Comparison of ENCODE assay signal across 17 cellular contexts in genomic region chr3:55198554-55198953, GRCh38.
DNase-seq lines count a peak whose midpoint lies in the region; ATAC-seq, FAIRE-seq and TF ChIP-seq lines count a peak whose summit lies in the region.
"Had no signal": no experiment of that assay in that cellular context is flagged by ENCODE, and none has a peak within 500 bp of the region (broad histone marks: within the 10 kb centered on the region; RNA-seq: fewer than 3 reads in every experiment).

No MANE protein-coding gene starts in this region.

- peak overlapping the region; percentile 38 for H3K9ac ChIP-seq in skeletal muscle satellite cell (ENCODE audit: low read depth, low read length)

- H3K9me3 ChIP-seq in skeletal muscle satellite cell (replicated peaks; ENCODE audit: low read length): no peaks in the 10 kb centered on the region
- no peaks in the 10 kb centered on the region for H3K9me3 ChIP-seq in CD8-positive, alpha-beta T cell (ENCODE audit: low read length)
- H3K9me3 ChIP-seq: right atrium auricular region had no signal

- FAIRE-seq in GM12892 (lab: Jason Lieb, UNC): no peak
- FAIRE-seq: GM12878, GM19239 had no signal

- TF ChIP-seq POLR2A in GM12892 (IDR thresholded peaks at IDR 0.05; ENCODE audit: low read depth, low read length): no peak

- no peaks in the 10 kb centered on the region for H3K4me1 Mint-ChIP-seq in stimulated activated effector memory CD8-positive, alpha-beta T cell treated with anti-CD3 and anti-CD28 coated beads, Interleukin-12 subunit alpha, Interleukin-12 subunit beta, amount 100 ng/mL, for 72 hours
- no peaks in the 10 kb centered on the region for H3K4me1 Mint-ChIP-seq in CD8-positive, alpha-beta T cell (ENCODE audit: low read depth)
- no peaks in the 10 kb centered on the region for H3K4me1 Mint-ChIP-seq in glutamatergic neuron (ENCODE audit: low read depth, unreplicated experiment)
- H3K4me1 Mint-ChIP-seq: activated CD4-positive, alpha-beta memory T cell treated with anti-CD3 and anti-CD28 coated beads, Interleukin-2, amount 10 ng/mL, durations not matched to agents 7 days and 5 days; naive B cell had no signal

- no peaks in the 10 kb centered on the region for H3K36me3 ChIP-seq in skeletal muscle satellite cell (ENCODE audit: insufficient read depth, low read length)
- no peaks in the 10 kb centered on the region for H3K36me3 ChIP-seq in CD8-positive, alpha-beta T cell (ENCODE audit: insufficient read depth, low read length)
- H3K36me3 ChIP-seq: right atrium auricular region had no signal

- CTCF ChIA-PET in CD8-positive, alpha-beta T cell (lab: Charles Lee): no interaction called here

- H3K4me2 ChIP-seq in skeletal muscle satellite cell (ENCODE audit: low read length): peak overlapping the region; percentile 0

- peaks cover 13% of the 10 kb centered on the region for H3K9me3 Mint-ChIP-seq in stimulated activated effector memory CD8-positive, alpha-beta T cell treated with anti-CD3 and anti-CD28 coated beads, Interleukin-12 subunit alpha, Interleukin-12 subunit beta, amount 100 ng/mL, for 72 hours
- peaks cover 1% of the 10 kb centered on the region for H3K9me3 Mint-ChIP-seq in CD8-positive, alpha-beta T cell
- H3K9me3 Mint-ChIP-seq in glutamatergic neuron (ENCODE audit: unreplicated experiment): no peaks in the 10 kb centered on the region
- H3K9me3 Mint-ChIP-seq: H9 had no signal

- no peaks in the 10 kb centered on the region for H3K36me3 Mint-ChIP-seq in stimulated activated effector memory CD8-positive, alpha-beta T cell treated with anti-CD3 and anti-CD28 coated beads, Interleukin-12 subunit alpha, Interleukin-12 subunit beta, amount 100 ng/mL, for 72 hours
- no peaks in the 10 kb centered on the region for H3K36me3 Mint-ChIP-seq in CD8-positive, alpha-beta T cell
- no peaks in the 10 kb centered on the region for H3K36me3 Mint-ChIP-seq in glutamatergic neuron (ENCODE audit: unreplicated experiment)
- H3K36me3 Mint-ChIP-seq: naive B cell had no signal

- no peaks in the 10 kb centered on the region for H3K27me3 Mint-ChIP-seq in CD8-positive, alpha-beta T cell (ENCODE audit: low read depth)
- H3K27me3 Mint-ChIP-seq in glutamatergic neuron (ENCODE audit: unreplicated experiment): no peaks in the 10 kb centered on the region
- H3K27me3 Mint-ChIP-seq: activated CD4-positive, alpha-beta memory T cell treated with anti-CD3 and anti-CD28 coated beads, Interleukin-2, amount 10 ng/mL, durations not matched to agents 7 days and 5 days; naive B cell had no signal

- POLR2A ChIA-PET in CD8-positive, alpha-beta T cell (lab: Charles Lee): no interaction called here

- no peak overlapping the region for H3K4me3 Mint-ChIP-seq in stimulated activated effector memory CD8-positive, alpha-beta T cell treated with anti-CD3 and anti-CD28 coated beads, Interleukin-12 subunit alpha, Interleukin-12 subunit beta, amount 100 ng/mL, for 72 hours
- H3K4me3 Mint-ChIP-seq in CD8-positive, alpha-beta T cell: no peak overlapping the region
- no peak overlapping the region for H3K4me3 Mint-ChIP-seq in glutamatergic neuron (ENCODE audit: unreplicated experiment)
- H3K4me3 Mint-ChIP-seq: activated CD4-positive, alpha-beta memory T cell treated with anti-CD3 and anti-CD28 coated beads, Interleukin-2, amount 10 ng/mL, durations not matched to agents 7 days and 5 days; H9; naive B cell had no signal

- no peaks in the 10 kb centered on the region for H3K27me3 ChIP-seq in skeletal muscle satellite cell (ENCODE audit: control insufficient read depth, insufficient read depth, low read length)
- no peaks in the 10 kb centered on the region for H3K27me3 ChIP-seq in CD8-positive, alpha-beta T cell (ENCODE audit: insufficient read depth, low read length)
- H3K27me3 ChIP-seq: right atrium auricular region had no signal

- TF ChIP-seq CTCF in fibroblast of pulmonary artery (IDR thresholded peaks at IDR 0.05; ENCODE audit: low read length, missing control alignments) (no peak), glutamatergic neuron (IDR thresholded peaks at IDR 0.05; ENCODE audit: partially characterized antibody, unreplicated experiment) (no peak)
- no peak for TF ChIP-seq CTCF in CD8-positive, alpha-beta T cell (IDR thresholded peaks at IDR 0.05)

- DNase-seq in HCEC 1CT (peak; percentile 93), fibroblast of pulmonary artery (ENCODE audit: low read depth) (peak; percentile 87), GM12892 (ENCODE audit: insufficient read length) (no peak), glutamatergic neuron (no peak)
- DNase-seq in stimulated activated effector memory CD8-positive, alpha-beta T cell treated with anti-CD3 and anti-CD28 coated beads, Interleukin-12 subunit alpha, Interleukin-12 subunit beta, amount 100 ng/mL, for 72 hours (ENCODE audit: low spot score in 2 of 2): no peak
- no peak for DNase-seq in CD8-positive, alpha-beta T cell
- DNase-seq: activated CD4-positive, alpha-beta memory T cell treated with anti-CD3 and anti-CD28 coated beads, Interleukin-2, amount 10 ng/mL, durations not matched to agents 7 days and 5 days; DMS 273 treated with DMSO at 0.1 percent for 48 hours; erythroblast; H9; naive B cell; NCI-H2029 had no signal

- no peak overlapping the region for H3K27ac Mint-ChIP-seq in stimulated activated effector memory CD8-positive, alpha-beta T cell treated with anti-CD3 and anti-CD28 coated beads, Interleukin-12 subunit alpha, Interleukin-12 subunit beta, amount 100 ng/mL, for 72 hours
- H3K27ac Mint-ChIP-seq in CD8-positive, alpha-beta T cell: no peak overlapping the region
- H3K27ac Mint-ChIP-seq in glutamatergic neuron (ENCODE audit: unreplicated experiment): no peak overlapping the region
- H3K27ac Mint-ChIP-seq: activated CD4-positive, alpha-beta memory T cell treated with anti-CD3 and anti-CD28 coated beads, Interleukin-2, amount 10 ng/mL, durations not matched to agents 7 days and 5 days; H9; naive B cell had no signal

- peak; percentile 92 for ATAC-seq in SK-N-SH treated with all-trans-retinoic acid at 6 μM for 48 hours
- ATAC-seq in stimulated activated effector memory CD8-positive, alpha-beta T cell treated with anti-CD3 and anti-CD28 coated beads, Interleukin-12 subunit alpha, Interleukin-12 subunit beta, amount 100 ng/mL, for 72 hours: no peak
- no peak for ATAC-seq in CD8-positive, alpha-beta T cell
- ATAC-seq: GM12878 had no signal

- peaks cover 32% of the 10 kb centered on the region for H3K4me1 ChIP-seq in skeletal muscle satellite cell (ENCODE audit: control insufficient read depth, insufficient read depth, low read length)
- no peaks in the 10 kb centered on the region for H3K4me1 ChIP-seq in CD8-positive, alpha-beta T cell (ENCODE audit: insufficient read depth, low read length)
- H3K4me1 ChIP-seq: right atrium auricular region had no signal

- no peak overlapping the region for H3K27ac ChIP-seq in CD8-positive, alpha-beta T cell (ENCODE audit: low read depth, low read length)
- H3K27ac ChIP-seq: right atrium auricular region had no signal

- H3K4me3 ChIP-seq in fibroblast of pulmonary artery (replicated peaks; ENCODE audit: low read depth, low read length) (no peak overlapping the region), skeletal muscle satellite cell (ENCODE audit: low read length) (no peak overlapping the region)
- no peak overlapping the region for H3K4me3 ChIP-seq in CD8-positive, alpha-beta T cell (ENCODE audit: low read depth, low read length)
- H3K4me3 ChIP-seq: GM12878, right atrium auricular region had no signal

- intact Hi-C loops in CD8-positive, alpha-beta T cell (cut with DNase I, micrococcal nuclease): no loop called here

TF ChIP-seq in SK-N-SH treated with all-trans-retinoic acid at 6 μM for 48 hours, 23 proteins besides CTCF, POLR2A, EP300 and RAD21 (continues in another document):
- TF ChIP-seq SNAI2 (CRISPR knock-in tag; IDR thresholded peaks at IDR 0.05) (no peak), ZNF565 (CRISPR knock-in tag; conservative IDR thresholded peaks at IDR 0.05; ENCODE audit: low read depth) (no peak), TCF4 (CRISPR knock-in tag; IDR thresholded peaks at IDR 0.05; ENCODE audit: borderline replicate concordance) (no peak), ZFP3 (CRISPR knock-in tag; IDR thresholded peaks at IDR 0.05) (no peak), CSDC2 (CRISPR knock-in tag; IDR thresholded peaks at IDR 0.05) (no peak), ZC3H10 (CRISPR knock-in tag; IDR thresholded peaks at IDR 0.05) (no peak), ESRRG (CRISPR knock-in tag; IDR thresholded peaks at IDR 0.05) (no peak), OSR1 (CRISPR knock-in tag; IDR thresholded peaks at IDR 0.05) (no peak)
- TF ChIP-seq, protein P1, sequence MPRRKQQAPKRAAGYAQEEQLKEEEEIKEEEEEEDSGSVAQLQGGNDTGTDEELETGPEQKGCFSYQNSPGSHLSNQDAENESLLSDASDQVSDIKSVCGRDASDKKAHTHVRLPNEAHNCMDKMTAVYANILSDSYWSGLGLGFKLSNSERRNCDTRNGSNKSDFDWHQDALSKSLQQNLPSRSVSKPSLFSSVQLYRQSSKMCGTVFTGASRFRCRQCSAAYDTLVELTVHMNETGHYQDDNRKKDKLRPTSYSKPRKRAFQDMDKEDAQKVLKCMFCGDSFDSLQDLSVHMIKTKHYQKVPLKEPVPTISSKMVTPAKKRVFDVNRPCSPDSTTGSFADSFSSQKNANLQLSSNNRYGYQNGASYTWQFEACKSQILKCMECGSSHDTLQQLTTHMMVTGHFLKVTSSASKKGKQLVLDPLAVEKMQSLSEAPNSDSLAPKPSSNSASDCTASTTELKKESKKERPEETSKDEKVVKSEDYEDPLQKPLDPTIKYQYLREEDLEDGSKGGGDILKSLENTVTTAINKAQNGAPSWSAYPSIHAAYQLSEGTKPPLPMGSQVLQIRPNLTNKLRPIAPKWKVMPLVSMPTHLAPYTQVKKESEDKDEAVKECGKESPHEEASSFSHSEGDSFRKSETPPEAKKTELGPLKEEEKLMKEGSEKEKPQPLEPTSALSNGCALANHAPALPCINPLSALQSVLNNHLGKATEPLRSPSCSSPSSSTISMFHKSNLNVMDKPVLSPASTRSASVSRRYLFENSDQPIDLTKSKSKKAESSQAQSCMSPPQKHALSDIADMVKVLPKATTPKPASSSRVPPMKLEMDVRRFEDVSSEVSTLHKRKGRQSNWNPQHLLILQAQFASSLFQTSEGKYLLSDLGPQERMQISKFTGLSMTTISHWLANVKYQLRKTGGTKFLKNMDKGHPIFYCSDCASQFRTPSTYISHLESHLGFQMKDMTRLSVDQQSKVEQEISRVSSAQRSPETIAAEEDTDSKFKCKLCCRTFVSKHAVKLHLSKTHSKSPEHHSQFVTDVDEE (CRISPR knock-in tag; IDR thresholded peaks at IDR 0.05): no peak
- TF ChIP-seq, protein P2, sequence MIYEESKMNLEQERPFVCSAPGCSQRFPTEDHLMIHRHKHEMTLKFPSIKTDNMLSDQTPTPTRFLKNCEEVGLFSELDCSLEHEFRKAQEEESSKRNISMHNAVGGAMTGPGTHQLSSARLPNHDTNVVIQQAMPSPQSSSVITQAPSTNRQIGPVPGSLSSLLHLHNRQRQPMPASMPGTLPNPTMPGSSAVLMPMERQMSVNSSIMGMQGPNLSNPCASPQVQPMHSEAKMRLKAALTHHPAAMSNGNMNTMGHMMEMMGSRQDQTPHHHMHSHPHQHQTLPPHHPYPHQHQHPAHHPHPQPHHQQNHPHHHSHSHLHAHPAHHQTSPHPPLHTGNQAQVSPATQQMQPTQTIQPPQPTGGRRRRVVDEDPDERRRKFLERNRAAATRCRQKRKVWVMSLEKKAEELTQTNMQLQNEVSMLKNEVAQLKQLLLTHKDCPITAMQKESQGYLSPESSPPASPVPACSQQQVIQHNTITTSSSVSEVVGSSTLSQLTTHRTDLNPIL (CRISPR knock-in tag; IDR thresholded peaks at IDR 0.05; ENCODE audit: low read depth): no peak

Comparison
In these comparisons a context has a peak if more than half of its experiments do, and no peak if none do; other contexts are left out.
1. DNase-seq: peak in HCEC 1CT (single experiment) and fibroblast of pulmonary artery (single experiment); none in stimulated activated effector memory CD8-positive, alpha-beta T cell treated with anti-CD3 and anti-CD28 coated beads, Interleukin-12 subunit alpha, Interleukin-12 subunit beta, amount 100 ng/mL, for 72 hours (0 of 2), GM12892 (single experiment), CD8-positive, alpha-beta T cell (0 of 7) and glutamatergic neuron (single experiment).